In genomic region chr1:176768532-176768931, GRCh38 we compare ENCODE assay signal across 22 cellular contexts.
DNase-seq lines count a peak whose midpoint lies in the region; ATAC-seq, FAIRE-seq and TF ChIP-seq lines count a peak whose summit lies in the region.
"Had no signal": no experiment of that assay in that cellular context is flagged by ENCODE, and none has a peak within 500 bp of the region (broad histone marks: within the 10 kb centered on the region; RNA-seq: fewer than 3 reads in every experiment).

No MANE protein-coding gene starts in this region.

- H3K9me3 ChIP-seq in right lobe of liver (no peaks in the 10 kb centered on the region), HepG2 (ENCODE audit: low read length) (no peaks in the 10 kb centered on the region)
- H3K9me3 ChIP-seq: A549, BLaER1, Caco-2 had no signal

- no peak for TF ChIP-seq EP300 in HepG2 (IDR thresholded peaks at IDR 0.05; ENCODE audit: low read depth in 2 of 2, low read length in 2 of 2)
- TF ChIP-seq EP300 in HepG2 (CRISPR knock-in tag; IDR thresholded peaks at IDR 0.05; ENCODE audit: borderline replicate concordance): no peak

- no TSS peak for BruUV-seq in HepG2 (replicated peaks; lab: Mats Ljungman, UMichigan)

- H3K27me3 ChIP-seq in right lobe of liver (no peaks in the 10 kb centered on the region), HepG2 (ENCODE audit: control insufficient read depth in 1 of 2, insufficient read depth in 2 of 2, low read length in 2 of 2) (no peaks in the 10 kb centered on the region), foreskin keratinocyte (no peaks in the 10 kb centered on the region)
- H3K27me3 ChIP-seq: BLaER1 had no signal

- in situ Hi-C loops in HepG2 (cut with HindIII; ENCODE audit: extremely low pct_ligation_motif_present, low pct_unique_long_range_greater_than_20kb): no loop called here

- ATAC-seq in right lobe of liver: no peak
- no peak for ATAC-seq in HepG2
- ATAC-seq in SK-N-SH treated with all-trans-retinoic acid at 6 μM for 48 hours: no peak
- no peak for ATAC-seq in foreskin keratinocyte
- ATAC-seq: A549 had no signal

- H2AFZ ChIP-seq in HepG2 (ENCODE audit: low read length): no peak overlapping the region

- no peaks in the 10 kb centered on the region for H3K79me2 ChIP-seq in HepG2 (ENCODE audit: insufficient read depth, low read length)

- POLR2A ChIA-PET in HepG2 (lab: Yijun Ruan, JAX): no interaction called here

- H4K20me1 ChIP-seq in HepG2 (ENCODE audit: insufficient read depth, low read length): no peaks in the 10 kb centered on the region
- H4K20me1 ChIP-seq: BLaER1 had no signal

- intact Hi-C loops in right lobe of liver (cut with DNase I): no loop called here
- intact Hi-C loops in HepG2 (cut with micrococcal nuclease; ENCODE audit: unreplicated experiment): no loop called here

- H3K4me2 ChIP-seq in HepG2 (ENCODE audit: low read depth, low read length): no peak overlapping the region
- H3K4me2 ChIP-seq: A549, BLaER1 had no signal

- H3K36me3 ChIP-seq in right lobe of liver (no peaks in the 10 kb centered on the region), HepG2 (replicated peaks in 1 of 2; ENCODE audit: control insufficient read depth in 1 of 2, insufficient read depth in 2 of 2, low read length in 2 of 2) (no peaks in the 10 kb centered on the region)
- H3K36me3 ChIP-seq: BLaER1 had no signal

- H3K4me1 ChIP-seq in right lobe of liver: peaks cover 0 to 16% (median 7%) of the 10 kb centered on the region in 4 donors
- H3K4me1 ChIP-seq in HepG2 (ENCODE audit: insufficient read depth, low read length): no peaks in the 10 kb centered on the region
- H3K4me1 ChIP-seq in foreskin keratinocyte: no peaks in the 10 kb centered on the region
- H3K4me1 ChIP-seq: A549, BLaER1, Caco-2 had no signal

- no peak for TF ChIP-seq RAD21 in HepG2 (CRISPR knock-in tag; IDR thresholded peaks at IDR 0.05)

- H3K27ac ChIP-seq in right lobe of liver (peak overlapping the region in 2 of 3 donors; percentile 33 to 44), HepG2 (ENCODE audit: extremely low read length, insufficient read depth, low read length) (no peak overlapping the region), foreskin keratinocyte (no peak overlapping the region)
- H3K27ac ChIP-seq: 22Rv1, A549, BLaER1 had no signal

- TF ChIP-seq CTCF in right lobe of liver (IDR thresholded peaks at IDR 0.05) (no peak), HepG2 (CRISPR knock-in tag; IDR thresholded peaks at IDR 0.05) (no peak), foreskin keratinocyte (conservative IDR thresholded peaks at IDR 0.05) (no peak)

- TF ChIP-seq POLR2A in right lobe of liver (IDR thresholded peaks at IDR 0.05): no peak
- TF ChIP-seq POLR2A in HepG2 (IDR thresholded peaks at IDR 0.05; ENCODE audit: insufficient read depth in 1 of 2, low read depth in 2 of 2, low read length in 2 of 2): no peak

- H3K9ac ChIP-seq in HepG2 (ENCODE audit: insufficient read depth, low read depth, low read length): no peak overlapping the region
- H3K9ac ChIP-seq: BLaER1 had no signal

- 42% methylated on average over 4 of the region's 4 CpGs for WGBS in right lobe of liver (ENCODE audit: insufficient coverage, low coverage, low lambda C conversion rate, missing lambda C conversion rate)
- 11% methylated on average over 4 of the region's 4 CpGs for WGBS in HepG2 (ENCODE audit: low lambda C conversion rate)

- FAIRE-seq in HepG2 (lab: Jason Lieb, UNC): no peak
- FAIRE-seq: A549, D721Med, G401.6, GM12891, GM19239 had no signal

- no peak for DNase-seq in right lobe of liver
- no peak for DNase-seq in HepG2 (ENCODE audit: low spot score)
- DNase-seq in SK-N-DZ (ENCODE audit: low spot score): peak; percentile 54
- no peak for DNase-seq in foreskin keratinocyte
- DNase-seq in NAMALWA (ENCODE audit: low spot score): no peak
- DNase-seq: AML-193; C1 segment of cervical spinal cord; Caco-2; Calu3; CD4-positive, alpha-beta memory T cell; CD4-positive, CD25-positive, alpha-beta regulatory T cell; CD8-positive, alpha-beta memory T cell; DMS79 treated with DMSO at 0.1 percent for 48 hours; GF-D8 had no signal

- H3K4me3 ChIP-seq in right lobe of liver: no peak overlapping the region
- H3K4me3 ChIP-seq in HepG2 (replicated peaks in 1 of 3; ENCODE audit: insufficient read depth in 1 of 3, low read depth in 2 of 3, low read length in 3 of 3): no peak overlapping the region
- H3K4me3 ChIP-seq: A549, BLaER1 had no signal

- CTCF ChIA-PET in HepG2 (lab: Yijun Ruan, JAX; ENCODE audit: low intra/inter-chr PET ratio, low total read pairs): no interaction called here

TF ChIP-seq in HepG2, 621 proteins besides CTCF, POLR2A, EP300 and RAD21 (continues in another document):
- TF ChIP-seq HMGXB3 (CRISPR knock-in tag; IDR thresholded peaks at IDR 0.05; ENCODE audit: borderline replicate concordance) (no peak), HMG20B (CRISPR knock-in tag; conservative IDR thresholded peaks at IDR 0.05) (no peak), ZNF10 (CRISPR knock-in tag; IDR thresholded peaks at IDR 0.05; ENCODE audit: borderline replicate concordance, low read depth) (no peak), ZNF292 (CRISPR knock-in tag; IDR thresholded peaks at IDR 0.05; ENCODE audit: borderline replicate concordance, low read depth) (no peak), MEIS1 (CRISPR knock-in tag; IDR thresholded peaks at IDR 0.05; ENCODE audit: borderline replicate concordance) (no peak), MZF1 (CRISPR knock-in tag; IDR thresholded peaks at IDR 0.05; ENCODE audit: borderline replicate concordance) (no peak)

TF ChIP-seq in SK-N-SH treated with all-trans-retinoic acid at 6 μM for 48 hours, 23 proteins besides CTCF, POLR2A, EP300 and RAD21:
- TF ChIP-seq TOX (CRISPR knock-in tag; IDR thresholded peaks at IDR 0.05; ENCODE audit: borderline replicate concordance): no peak
- TF ChIP-seq GLIS3 (CRISPR knock-in tag; IDR thresholded peaks at IDR 0.05): no peak
- TF ChIP-seq POU6F1 (CRISPR knock-in tag; IDR thresholded peaks at IDR 0.05; ENCODE audit: borderline replicate concordance, low read depth): no peak
- TF ChIP-seq ISL1 (CRISPR knock-in tag; IDR thresholded peaks at IDR 0.05): no peak
- TF ChIP-seq ZNF70 (CRISPR knock-in tag; IDR thresholded peaks at IDR 0.05): no peak
- TF ChIP-seq TCF4 (CRISPR knock-in tag; IDR thresholded peaks at IDR 0.05; ENCODE audit: borderline replicate concordance): peak; percentile 21; the same call in 1 of the 2 replicates
- TF ChIP-seq ZC3H10 (CRISPR knock-in tag; IDR thresholded peaks at IDR 0.05): no peak

Comparison
In these comparisons a context has a peak if more than half of its experiments do, and no peak if none do; other contexts are left out.
1. H3K27ac ChIP-seq: peak in right lobe of liver (2 of 3); none in HepG2 (single experiment) and foreskin keratinocyte (single experiment).